ENCODE assay signal across 8 cellular contexts in genomic region chr15:40941528-40942336, GRCh38. TPM values are rescaled to one million over a fixed set of nuclear protein-coding genes. Genes with fewer than 3 reads are reported as not detected.
DNase-seq lines count a peak whose midpoint lies in the region; ATAC-seq and TF ChIP-seq lines count a peak whose summit lies in the region.

No MANE protein-coding gene starts in this region.

- H3K27ac Mint-ChIP-seq in CD4-positive, alpha-beta T cell = peak overlapping the region; percentile 69
- peak overlapping the region; percentile 72 for H3K27ac Mint-ChIP-seq in activated T-helper 2 cell treated with anti-CD3 and anti-CD28 coated beads, Interferon-gamma antibody, Interleukin-2, Interleukin-4, amounts not matched to agents 10 μg/mL and 5 μg/mL and 100 μg/mL, durations not matched to agents 14 hours and 24 hours and 36 hours
- H3K27ac Mint-ChIP-seq in nephron = peak overlapping the region in 2 of 3 experiments; percentile 70 to 77

- H3K4me3 Mint-ChIP-seq in CD4-positive, alpha-beta T cell = peak overlapping the region; percentile 79
- H3K4me3 Mint-ChIP-seq in activated T-helper 2 cell treated with anti-CD3 and anti-CD28 coated beads, Interferon-gamma antibody, Interleukin-2, Interleukin-4, amounts not matched to agents 10 μg/mL and 5 μg/mL and 100 μg/mL, durations not matched to agents 14 hours and 24 hours and 36 hours (ENCODE audit: low read depth) = peak overlapping the region; percentile 80
- peak overlapping the region; percentile 74 to 85 (median 82) for H3K4me3 Mint-ChIP-seq in nephron

- no peaks in the 10 kb centered on the region for H3K36me3 ChIP-seq in Panc1 (ENCODE audit: control insufficient read depth, insufficient read depth, low read length)

- BruUV-seq in Panc1 (replicated peaks; lab: Mats Ljungman, UMichigan) = no TSS peak

- CTCF ChIA-PET in CD4-positive, alpha-beta T cell (lab: Charles Lee) = interaction anchor here (0.7 to 4.4 kb wide), 12 partner anchors 11 to 289 kb away, joined by 3 to 43 read pairs (median 4); partner anchors contain the start of genes CHAC1, CHP1, DLL4 and VPS18
- CTCF ChIA-PET in Panc1 (lab: Charles Lee) = interaction anchor here (0.6 to 1.6 kb wide), 11 partner anchors 9 to 174 kb away, joined by 3 to 8 read pairs (median 3); partner anchors contain the start of gene INO80

- no peaks in the 10 kb centered on the region for H3K27me3 Mint-ChIP-seq in CD4-positive, alpha-beta T cell
- no peaks in the 10 kb centered on the region for H3K27me3 Mint-ChIP-seq in activated T-helper 2 cell treated with anti-CD3 and anti-CD28 coated beads, Interferon-gamma antibody, Interleukin-2, Interleukin-4, amounts not matched to agents 10 μg/mL and 5 μg/mL and 100 μg/mL, durations not matched to agents 14 hours and 24 hours and 36 hours (ENCODE audit: low read depth)
- peaks cover 48% of the 10 kb centered on the region for H3K27me3 Mint-ChIP-seq in nephron (ENCODE audit: low read depth)

- ATAC-seq in CD4-positive, alpha-beta T cell (ENCODE audit: poor library complexity) = peak; percentile 62
- ATAC-seq in GM19328 (IDR thresholded peaks at IDR 0.05; ENCODE audit: unreplicated experiment) (peak; percentile 68), HG03520 (IDR thresholded peaks at IDR 0.05; ENCODE audit: unreplicated experiment) (peak; percentile 73), Panc1 (peak; percentile 91)

- no peaks in the 10 kb centered on the region for H3K36me3 Mint-ChIP-seq in CD4-positive, alpha-beta T cell (ENCODE audit: low read depth)
- H3K36me3 Mint-ChIP-seq in activated T-helper 2 cell treated with anti-CD3 and anti-CD28 coated beads, Interferon-gamma antibody, Interleukin-2, Interleukin-4, amounts not matched to agents 10 μg/mL and 5 μg/mL and 100 μg/mL, durations not matched to agents 14 hours and 24 hours and 36 hours (ENCODE audit: low read depth) = no peaks in the 10 kb centered on the region
- no peaks in the 10 kb centered on the region for H3K36me3 Mint-ChIP-seq in nephron (ENCODE audit: low read depth)

- peaks cover 19% of the 10 kb centered on the region for H3K4me1 ChIP-seq in Panc1 (ENCODE audit: control insufficient read depth, insufficient read depth, low read length)

- no peaks in the 10 kb centered on the region for H3K27me3 ChIP-seq in CD4-positive, alpha-beta T cell (ENCODE audit: control insufficient read depth, insufficient read depth, low read length)
- no peaks in the 10 kb centered on the region for H3K27me3 ChIP-seq in Panc1 (ENCODE audit: control insufficient read depth, insufficient read depth, low read length)

- DNase-seq in CD4-positive, alpha-beta T cell = peak; percentile 24 to 74 (median 56)
- no peak for DNase-seq in Panc1 (ENCODE audit: low read depth, low spot score)
- peak; percentile 63 for DNase-seq in activated T-helper 2 cell treated with anti-CD3 and anti-CD28 coated beads, Interferon-gamma antibody, Interleukin-2, Interleukin-4, amounts not matched to agents 10 μg/mL and 5 μg/mL and 100 μg/mL, durations not matched to agents 14 hours and 24 hours and 36 hours (ENCODE audit: low spot score)
- peak; percentile 67 for DNase-seq in fibroblast of pulmonary artery (ENCODE audit: low read depth)
- peak; percentile 48 for DNase-seq in stromal cell of bone marrow (ENCODE audit: low read depth)

- H3K9me3 Mint-ChIP-seq in CD4-positive, alpha-beta T cell = no peaks in the 10 kb centered on the region
- H3K9me3 Mint-ChIP-seq in activated T-helper 2 cell treated with anti-CD3 and anti-CD28 coated beads, Interferon-gamma antibody, Interleukin-2, Interleukin-4, amounts not matched to agents 10 μg/mL and 5 μg/mL and 100 μg/mL, durations not matched to agents 14 hours and 24 hours and 36 hours = no peaks in the 10 kb centered on the region
- no peaks in the 10 kb centered on the region for H3K9me3 Mint-ChIP-seq in nephron

- in situ Hi-C loops in Panc1 (cut with HindIII; ENCODE audit: low pct_unique_long_range_greater_than_20kb, low sequenced_read_pairs) = no loop called here

- H3K4me1 Mint-ChIP-seq in CD4-positive, alpha-beta T cell (ENCODE audit: low read depth) = peaks cover 31% of the 10 kb centered on the region
- peaks cover 22% of the 10 kb centered on the region for H3K4me1 Mint-ChIP-seq in activated T-helper 2 cell treated with anti-CD3 and anti-CD28 coated beads, Interferon-gamma antibody, Interleukin-2, Interleukin-4, amounts not matched to agents 10 μg/mL and 5 μg/mL and 100 μg/mL, durations not matched to agents 14 hours and 24 hours and 36 hours (ENCODE audit: low read depth)
- H3K4me1 Mint-ChIP-seq in nephron = peaks cover 11% of the 10 kb centered on the region

- no peak for TF ChIP-seq CTCF in CD4-positive, alpha-beta T cell (IDR thresholded peaks at IDR 0.05)
- TF ChIP-seq CTCF in Panc1 (IDR thresholded peaks at IDR 0.05) (peak; percentile 99), fibroblast of pulmonary artery (IDR thresholded peaks at IDR 0.05; ENCODE audit: low read length, missing control alignments) (no peak), nephron (IDR thresholded peaks at IDR 0.05; ENCODE audit: unreplicated experiment in 3 of 3) (peak; percentile 51 to 65 (median 58))

- H3K4me3 ChIP-seq in Panc1 (ENCODE audit: low read depth in 2 of 2, low read length in 2 of 2) (peak overlapping the region; percentile 50 to 51), fibroblast of pulmonary artery (replicated peaks; ENCODE audit: low read depth, low read length) (peak overlapping the region; percentile 59)

- no peaks in the 10 kb centered on the region for H3K9me3 ChIP-seq in CD4-positive, alpha-beta T cell (ENCODE audit: control insufficient read depth, low read length)
- H3K9me3 ChIP-seq in Panc1 (ENCODE audit: control insufficient read depth, insufficient read depth, low read depth, low read length) = no peaks in the 10 kb centered on the region

- peak overlapping the region; percentile 51 for H3K27ac ChIP-seq in CD4-positive, alpha-beta T cell (ENCODE audit: low read depth, low read length)
- H3K27ac ChIP-seq in Panc1 (ENCODE audit: low read length) = peak overlapping the region; percentile 79

- POLR2A ChIA-PET in CD4-positive, alpha-beta T cell (lab: Charles Lee) = interaction anchor here (1.0 to 4.3 kb wide), 10 partner anchors 11 to 290 kb away, joined by 3 to 55 read pairs (median 6); partner anchors contain the start of genes CHAC1, CHP1, DLL4 and INO80
- POLR2A ChIA-PET in Panc1 (lab: Charles Lee) = interaction anchor here (0.6 kb wide), 1 partner anchor 40 kb away, joined by 5 read pairs; no protein-coding TSS in a partner anchor

- intact Hi-C loops in CD4-positive, alpha-beta T cell (cut with DNase I, micrococcal nuclease) = loop anchor here (1.0 to 2.0 kb wide), 3 partner anchors 12 to 37 kb away; partner anchors contain the start of genes CHAC1 (in 2 of the 2) and DLL4 (in 1 of the 2)
- intact Hi-C loops in Panc1 (cut with micrococcal nuclease; ENCODE audit: unreplicated experiment) = loop anchor here (10.0 kb wide), 1 partner anchor 243 kb away; no protein-coding TSS in a partner anchor
- intact Hi-C loops in activated T-helper 2 cell treated with anti-CD3 and anti-CD28 coated beads, Interferon-gamma antibody, Interleukin-2, Interleukin-4, amounts not matched to agents 10 μg/mL and 5 μg/mL and 100 μg/mL, durations not matched to agents 14 hours and 24 hours and 36 hours (cut with micrococcal nuclease) = loop anchor here (1.0 kb wide), 1 partner anchor 37 kb away; no protein-coding TSS in a partner anchor

RNA-seq across cellular contexts. Expression of gene CHAC1, which starts 11.5 kb away (rescaled TPM):
- total RNA-seq in CD4-positive, alpha-beta T cell = under 1 TPM; 0.42 to 0.47 TPM
- 15.5 TPM for total RNA-seq in Panc1 (2021; ENCODE audit: unreplicated experiment)
- polyA plus RNA-seq in Panc1 (2012; ENCODE audit: insufficient read length) = 55.8 TPM
- total RNA-seq in activated T-helper 2 cell treated with anti-CD3 and anti-CD28 coated beads, Interferon-gamma antibody, Interleukin-2, Interleukin-4, amounts not matched to agents 10 μg/mL and 5 μg/mL and 100 μg/mL, durations not matched to agents 14 hours and 24 hours and 36 hours = 3.6 and 4.5 TPM in 2 replicates

RNA-seq across cellular contexts. Expression of gene DLL4, which starts 12.6 kb away (rescaled TPM):
- total RNA-seq in CD4-positive, alpha-beta T cell = under 1 TPM; 0.11 to 0.14 TPM
- total RNA-seq in Panc1 (2021; ENCODE audit: unreplicated experiment) = 0.31 TPM
- polyA plus RNA-seq in Panc1 (2012; ENCODE audit: insufficient read length) = 0.29 TPM
- 0.14 and 0.37 TPM in 2 replicates for total RNA-seq in activated T-helper 2 cell treated with anti-CD3 and anti-CD28 coated beads, Interferon-gamma antibody, Interleukin-2, Interleukin-4, amounts not matched to agents 10 μg/mL and 5 μg/mL and 100 μg/mL, durations not matched to agents 14 hours and 24 hours and 36 hours

RNA-seq across cellular contexts. Expression of gene VPS18, which starts 47.5 kb away (rescaled TPM):
- 10 to 100 TPM; 20.8 to 21.7 TPM for total RNA-seq in CD4-positive, alpha-beta T cell
- total RNA-seq in Panc1 (2021; ENCODE audit: unreplicated experiment) = 46.7 TPM
- 43.1 TPM for polyA plus RNA-seq in Panc1 (2012; ENCODE audit: insufficient read length)
- 12.6 and 13.1 TPM in 2 replicates for total RNA-seq in activated T-helper 2 cell treated with anti-CD3 and anti-CD28 coated beads, Interferon-gamma antibody, Interleukin-2, Interleukin-4, amounts not matched to agents 10 μg/mL and 5 μg/mL and 100 μg/mL, durations not matched to agents 14 hours and 24 hours and 36 hours

Comparison
In these comparisons a context has a peak if more than half of its experiments do, and no peak if none do; other contexts are left out.
1. CTCF ChIP-seq: peak in Panc1 (single experiment) and nephron (3 of 3); none in CD4-positive, alpha-beta T cell (single experiment) and fibroblast of pulmonary artery (single experiment).
2. Peak in every context shown above with its lines, with median percentiles within 50 percentile points of each other: ATAC-seq, H3K27ac Mint-ChIP-seq and H3K4me3 Mint-ChIP-seq.